ENCODE assay signal across 8 cellular contexts in genomic region chr6:11263185-11263817, GRCh38. TPM values are rescaled to one million over a fixed set of nuclear protein-coding genes. Genes with fewer than 3 reads are reported as not detected.
A peak's percentile ranks its signal among the peaks of the same experiment; 100 is the strongest.
DNase-seq lines count a peak whose midpoint lies in the region; ATAC-seq and TF ChIP-seq lines count a peak whose summit lies in the region.
"Had no signal": no experiment of that assay in that cellular context is flagged by ENCODE, and none has a peak within 500 bp of the region (broad histone marks: within the 10 kb centered on the region; RNA-seq: fewer than 3 reads in every experiment).

No MANE protein-coding gene starts in this region.

- no peak overlapping the region for H3K4me3 ChIP-seq in lower leg skin (ENCODE audit: low read depth, poor library complexity, severe bottlenecking)
- no peak overlapping the region for H3K4me3 ChIP-seq in tibial nerve

- no peak for ATAC-seq in HG03135 (IDR thresholded peaks at IDR 0.05; ENCODE audit: unreplicated experiment)

- H3K27ac ChIP-seq in tibial nerve, result peak overlapping the region; percentile 34 to 81 (median 66)

- no peaks in the 10 kb centered on the region for H3K36me3 ChIP-seq in tibial nerve

- H3K4me3 Mint-ChIP-seq in CD14-positive monocyte, result no peak overlapping the region

- intact Hi-C loops in lower leg skin (cut with DNase I; ENCODE audit: low total_unique reads), result no loop called here
- intact Hi-C loops in CD14-positive monocyte (cut with micrococcal nuclease), result no loop called here

- H3K4me1 Mint-ChIP-seq in CD14-positive monocyte, result peaks cover 7% of the 10 kb centered on the region

- H3K4me1 ChIP-seq in tibial nerve, result peaks cover 8 to 35% (median 21%) of the 10 kb centered on the region in 4 donors

- H3K27ac Mint-ChIP-seq in CD14-positive monocyte, result peak overlapping the region in 3 of 7 donors; percentile 13 to 51 (median 22)

- H3K9me3 Mint-ChIP-seq in CD14-positive monocyte, result no peaks in the 10 kb centered on the region

- DNase-seq in M059J (ENCODE audit: low read depth) (peak; percentile 98), cerebellar cortex (ENCODE audit: low spot score) (peak; percentile 74), lower leg skin (ENCODE audit: low spot score in 2 of 2) (peak; percentile 36 to 92), tibial nerve (ENCODE audit: low spot score in 2 of 2) (peak; percentile 52 to 74), HuH-7 (ENCODE audit: low spot score) (no peak), CD14-positive monocyte (ENCODE audit: low spot score) (no peak)
- DNase-seq: stimulated activated CD4-positive, alpha-beta T cell treated with anti-CD3 and anti-CD28 coated beads, Interleukin-4, amount 100 ng/mL, for 24 hours had no signal

- TF ChIP-seq CTCF in lower leg skin (IDR thresholded peaks at IDR 0.05) (no peak), tibial nerve (IDR thresholded peaks at IDR 0.05) (no peak), CD14-positive monocyte (IDR thresholded peaks at IDR 0.05) (no peak)

- H3K27me3 Mint-ChIP-seq in CD14-positive monocyte (ENCODE audit: low read depth in 3 of 3), result no peaks in the 10 kb centered on the region

- 14 to 19% methylated on average over 5 of the region's 5 CpGs for WGBS in lower leg skin, 2 donors
- 7 to 11% methylated on average over 5 of the region's 5 CpGs for WGBS in tibial nerve, 2 donors

- peak in 1 of 2 donors; percentile 82 for TF ChIP-seq EP300 in tibial nerve (IDR thresholded peaks at IDR 0.05)

- H3K27me3 ChIP-seq in tibial nerve, result no peaks in the 10 kb centered on the region

- TF ChIP-seq POLR2A in lower leg skin (IDR thresholded peaks at IDR 0.05) (no peak), tibial nerve (IDR thresholded peaks at IDR 0.05) (no peak)

- H3K9me3 ChIP-seq in tibial nerve, result no peaks in the 10 kb centered on the region

- peaks cover 23 to 31% of the 10 kb centered on the region in 2 donors for H3K36me3 Mint-ChIP-seq in CD14-positive monocyte

RNA-seq across cellular contexts. Expression of gene NEDD9, which starts 30.8 kb away (rescaled TPM):
- total RNA-seq in M059J (2014; rRNA removed; shearing (Covaris generic)), result 53.5 and 79.4 TPM in 2 replicates
- total RNA-seq in lower leg skin (10 to 100 TPM; 26.8 to 46.0 (median 32.6) TPM), tibial nerve (100 to 1,000 TPM; 107 to 205 (median 130) TPM)
- polyA plus RNA-seq in CD14-positive monocyte, result 10 to 100 TPM; 18.2 to 33.0 TPM

Comparison
In these comparisons a context has a peak if more than half of its experiments do, and no peak if none do; other contexts are left out.
1. DNase-seq: peak in M059J (single experiment), cerebellar cortex (single experiment), lower leg skin (2 of 2) and tibial nerve (2 of 2); none in HuH-7 (single experiment) and CD14-positive monocyte (single experiment).